Comparison of ENCODE assay signal across 16 cellular contexts in the genomic region with DNA sequence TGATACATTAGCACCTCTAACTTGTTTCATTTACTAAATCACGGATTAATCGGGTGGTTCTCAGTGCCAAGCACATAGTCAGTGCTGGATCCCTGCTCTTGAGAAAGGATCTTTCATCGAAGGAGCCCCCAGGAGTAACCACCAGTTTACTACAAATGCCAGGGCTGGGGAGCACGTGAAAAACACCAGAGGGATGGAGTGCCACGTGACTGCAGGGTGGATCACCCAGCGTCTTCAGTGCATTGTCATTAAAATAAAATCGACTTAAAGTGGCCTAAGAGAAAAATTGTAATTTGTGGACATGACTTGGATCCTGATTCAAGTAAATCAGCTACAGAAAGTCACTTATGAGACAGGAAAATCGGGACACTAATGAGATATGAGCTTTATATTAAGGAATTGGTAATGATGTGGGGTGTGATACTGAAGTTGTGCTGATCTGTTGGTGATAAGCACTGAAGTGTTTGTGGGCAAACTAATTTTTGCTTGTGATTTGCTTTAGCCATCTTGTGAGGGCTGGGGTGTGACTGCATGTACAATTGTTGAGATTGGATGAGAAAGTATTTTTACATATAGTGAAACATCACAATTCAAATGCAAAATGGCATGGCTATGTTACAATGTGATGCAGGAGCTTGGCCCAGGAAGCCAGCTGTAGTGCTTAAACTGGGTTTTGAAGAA.
DNase-seq lines count a peak whose midpoint lies in the region; ATAC-seq and TF ChIP-seq lines count a peak whose summit lies in the region.
"Had no signal": no experiment of that assay in that cellular context is flagged by ENCODE, and none has a peak within 500 bp of the region (broad histone marks: within the 10 kb centered on the region; RNA-seq: fewer than 3 reads in every experiment).

No MANE protein-coding gene starts in this region.

- peak overlapping the region; percentile 68 for H3K27ac Mint-ChIP-seq in activated CD4-positive, alpha-beta T cell treated with anti-CD3 and anti-CD28 coated beads, Interleukin-2, amount 10 ng/mL, durations not matched to agents 7 days and 5 days
- H3K27ac Mint-ChIP-seq in T-cell (peak overlapping the region; percentile 80 to 83), brain (peak overlapping the region in 3 of 5 experiments; percentile 12 to 50 (median 29)), osteocyte (ENCODE audit: unreplicated experiment) (no peak overlapping the region)
- H3K27ac Mint-ChIP-seq in natural killer cell treated with Interleukin-12 subunit alpha and Interleukin-12 subunit beta and Interleukin-15 and Interleukin-18, amount 100 ng/mL, for 72 hours, result peak overlapping the region; percentile 86 to 96

- TF ChIP-seq CTCF in brain (conservative IDR thresholded peaks at IDR 0.05) (no peak), osteocyte (IDR thresholded peaks at IDR 0.05) (no peak)

- CTCF ChIA-PET in activated CD4-positive, alpha-beta T cell treated with anti-CD3 and anti-CD28 coated beads, Interleukin-2, amount 10 ng/mL, durations not matched to agents 7 days and 5 days (lab: Charles Lee), result interaction anchor here (0.6 to 1.4 kb wide), 2 partner anchors 17 to 30 kb away, joined by 3 to 5 read pairs; no protein-coding TSS in a partner anchor
- CTCF ChIA-PET in T-cell (lab: Charles Lee), result interaction anchor here in 1 of 2 donors (0.6 to 0.7 kb wide), 2 partner anchors 39 to 285 kb away, joined by 3 to 4 read pairs; no protein-coding TSS in a partner anchor

- H3K4me3 Mint-ChIP-seq in activated CD4-positive, alpha-beta T cell treated with anti-CD3 and anti-CD28 coated beads, Interleukin-2, amount 10 ng/mL, durations not matched to agents 7 days and 5 days, result no peak overlapping the region
- H3K4me3 Mint-ChIP-seq in T-cell (peak overlapping the region in 2 of 3 donors; percentile 18 to 51), brain (no peak overlapping the region), osteocyte (ENCODE audit: unreplicated experiment) (no peak overlapping the region)
- peak overlapping the region; percentile 18 for H3K4me3 Mint-ChIP-seq in natural killer cell treated with Interleukin-12 subunit alpha and Interleukin-12 subunit beta and Interleukin-15 and Interleukin-18, amount 100 ng/mL, for 72 hours
- H3K4me3 Mint-ChIP-seq: neural crest cell had no signal

- DNase-seq in activated CD4-positive, alpha-beta T cell treated with anti-CD3 and anti-CD28 coated beads, Interleukin-2, amount 10 ng/mL, durations not matched to agents 7 days and 5 days, result no peak
- DNase-seq in activated CD4-positive, alpha-beta T cell treated with anti-CD3 and anti-CD28 coated beads, Interleukin-2, amount 50 U/mL, for 48 hours, result no peak
- DNase-seq in T-cell (no peak), osteocyte (ENCODE audit: extremely low spot score, unreplicated experiment) (no peak), D341Med (ENCODE audit: low spot score) (no peak)
- DNase-seq in natural killer cell treated with Interleukin-12 subunit alpha and Interleukin-12 subunit beta and Interleukin-15 and Interleukin-18, amount 100 ng/mL, for 72 hours (ENCODE audit: low spot score), result no peak
- DNase-seq: activated CD8-positive, alpha-beta memory T cell treated with anti-CD3 and anti-CD28 coated beads, Interleukin-2, amount 50 U/mL, for 48 hours; HCEC 1CT; hypothalamus; NCI-H1417 treated with DMSO at 0.1 percent for 48 hours; NCI-H69; psoas muscle; SHP77 treated with DMSO at 0.1 percent for 48 hours had no signal

- ATAC-seq in T-cell (replicated peaks in 1 of 4) (peak in 1 of 4 experiments; percentile 15), HG03457 (IDR thresholded peaks at IDR 0.05; ENCODE audit: unreplicated experiment) (no peak)
- ATAC-seq in natural killer cell treated with Interleukin-12 subunit alpha and Interleukin-12 subunit beta and Interleukin-15 and Interleukin-18, amount 100 ng/mL, for 72 hours, result no peak
- ATAC-seq: psoas muscle had no signal

- H3K36me3 Mint-ChIP-seq in activated CD4-positive, alpha-beta T cell treated with anti-CD3 and anti-CD28 coated beads, Interleukin-2, amount 10 ng/mL, durations not matched to agents 7 days and 5 days (ENCODE audit: low read depth), result peaks cover 56% of the 10 kb centered on the region
- H3K36me3 Mint-ChIP-seq in T-cell (peaks cover 19% of the 10 kb centered on the region), brain (peaks cover 10% of the 10 kb centered on the region), osteocyte (ENCODE audit: unreplicated experiment) (no peaks in the 10 kb centered on the region)
- H3K36me3 Mint-ChIP-seq in natural killer cell treated with Interleukin-12 subunit alpha and Interleukin-12 subunit beta and Interleukin-15 and Interleukin-18, amount 100 ng/mL, for 72 hours, result peaks cover 6% of the 10 kb centered on the region

- H3K4me1 Mint-ChIP-seq in activated CD4-positive, alpha-beta T cell treated with anti-CD3 and anti-CD28 coated beads, Interleukin-2, amount 10 ng/mL, durations not matched to agents 7 days and 5 days, result peaks cover 81% of the 10 kb centered on the region
- H3K4me1 Mint-ChIP-seq in T-cell (peaks cover 94 to 95% (median 94%) of the 10 kb centered on the region in 3 donors), brain (peaks cover 88% of the 10 kb centered on the region), osteocyte (ENCODE audit: unreplicated experiment) (peaks cover 18% of the 10 kb centered on the region)
- H3K4me1 Mint-ChIP-seq in natural killer cell treated with Interleukin-12 subunit alpha and Interleukin-12 subunit beta and Interleukin-15 and Interleukin-18, amount 100 ng/mL, for 72 hours (ENCODE audit: low read depth in 2 of 2), result peaks cover 50 to 52% of the 10 kb centered on the region in 2 donors

- no peaks in the 10 kb centered on the region for H3K27me3 Mint-ChIP-seq in activated CD4-positive, alpha-beta T cell treated with anti-CD3 and anti-CD28 coated beads, Interleukin-2, amount 10 ng/mL, durations not matched to agents 7 days and 5 days
- H3K27me3 Mint-ChIP-seq in T-cell (no peaks in the 10 kb centered on the region), brain (no peaks in the 10 kb centered on the region), osteocyte (ENCODE audit: unreplicated experiment) (no peaks in the 10 kb centered on the region)
- no peaks in the 10 kb centered on the region for H3K27me3 Mint-ChIP-seq in natural killer cell treated with Interleukin-12 subunit alpha and Interleukin-12 subunit beta and Interleukin-15 and Interleukin-18, amount 100 ng/mL, for 72 hours

- POLR2A ChIA-PET in activated CD4-positive, alpha-beta T cell treated with anti-CD3 and anti-CD28 coated beads, Interleukin-2, amount 10 ng/mL, durations not matched to agents 7 days and 5 days (lab: Charles Lee), result no interaction called here
- POLR2A ChIA-PET in T-cell (lab: Charles Lee), result interaction anchor here in 1 of 2 donors (0.9 kb wide), 1 partner anchor 23 kb away, joined by 3 read pairs; no protein-coding TSS in a partner anchor

- peaks cover 2% of the 10 kb centered on the region for H3K9me3 Mint-ChIP-seq in activated CD4-positive, alpha-beta T cell treated with anti-CD3 and anti-CD28 coated beads, Interleukin-2, amount 10 ng/mL, durations not matched to agents 7 days and 5 days
- no peaks in the 10 kb centered on the region for H3K9me3 Mint-ChIP-seq in T-cell
- no peaks in the 10 kb centered on the region for H3K9me3 Mint-ChIP-seq in brain
- peaks cover 3% of the 10 kb centered on the region for H3K9me3 Mint-ChIP-seq in natural killer cell treated with Interleukin-12 subunit alpha and Interleukin-12 subunit beta and Interleukin-15 and Interleukin-18, amount 100 ng/mL, for 72 hours
- H3K9me3 Mint-ChIP-seq in osteocyte (ENCODE audit: unreplicated experiment), result no peaks in the 10 kb centered on the region
- H3K9me3 Mint-ChIP-seq: neural crest cell had no signal

Comparison
In these comparisons a context has a peak if more than half of its experiments do, and no peak if none do; other contexts are left out.
1. H3K4me3 Mint-ChIP-seq: peak in T-cell (2 of 3) and natural killer cell treated with Interleukin-12 subunit alpha and Interleukin-12 subunit beta and Interleukin-15 and Interleukin-18, amount 100 ng/mL, for 72 hours (single experiment); none in activated CD4-positive, alpha-beta T cell treated with anti-CD3 and anti-CD28 coated beads, Interleukin-2, amount 10 ng/mL, durations not matched to agents 7 days and 5 days (single experiment), brain (0 of 5) and osteocyte (single experiment).